ENCODE assay signal across 8 cellular contexts in the genomic region with DNA sequence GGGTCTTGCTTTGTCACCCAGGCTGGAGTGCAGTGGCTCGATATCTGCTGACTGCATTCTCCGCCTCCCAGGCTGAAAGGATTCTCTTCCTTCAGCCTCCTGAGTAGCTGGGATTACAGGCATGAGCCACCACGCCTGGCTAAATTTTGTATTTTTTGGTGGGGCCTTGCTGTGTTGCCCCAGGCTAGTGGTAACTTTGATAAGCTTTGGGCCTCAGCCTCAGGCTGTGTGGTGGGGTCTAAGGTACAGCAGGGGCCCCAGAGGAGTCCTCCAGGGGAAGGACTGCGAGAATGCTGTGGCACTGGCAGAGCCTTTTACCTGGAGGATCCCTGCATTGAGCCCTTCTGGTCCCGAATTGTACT. TPM values are rescaled to one million over a fixed set of nuclear protein-coding genes. Genes with fewer than 3 reads are reported as not detected.
DNase-seq lines count a peak whose midpoint lies in the region; ATAC-seq and TF ChIP-seq lines count a peak whose summit lies in the region.

No MANE protein-coding gene starts in this region.

- H3K27ac ChIP-seq in gastrocnemius medialis = peak overlapping the region; percentile 91 to 100 (median 96)
- peak overlapping the region in 2 of 59 donors; percentile 15 to 21 for H3K27ac ChIP-seq in dorsolateral prefrontal cortex

- H3K27me3 ChIP-seq in gastrocnemius medialis (no peaks in the 10 kb centered on the region), dorsolateral prefrontal cortex (no peaks in the 10 kb centered on the region)

- H3K36me3 ChIP-seq in gastrocnemius medialis = no peaks in the 10 kb centered on the region

- in situ Hi-C loops in gastrocnemius medialis (cut with MboI; ENCODE audit: low sequenced_read_pairs in 4 of 4) = no loop called here

- no peak overlapping the region for H3K4me3 Mint-ChIP-seq in dendritic cell treated with granulocyte-macrophage colony-stimulating factor and Interleukin-4, amounts not matched to agents 40 ng/mL and 50 ng/mL, for 4 days

- no peak for TF ChIP-seq POLR2A in gastrocnemius medialis (IDR thresholded peaks at IDR 0.05)

- TF ChIP-seq CTCF in gastrocnemius medialis (IDR thresholded peaks at IDR 0.05 in 4 of 5, conservative IDR thresholded peaks at IDR 0.05 in 1 of 5) (no peak), dorsolateral prefrontal cortex (IDR thresholded peaks at IDR 0.05 in 54 of 56, conservative IDR thresholded peaks at IDR 0.05 in 2 of 56; ENCODE audit: low read depth in 1 of 56, partially characterized antibody in 56 of 56) (no peak)

- peak overlapping the region; percentile 45 for H3K27ac Mint-ChIP-seq in dendritic cell treated with granulocyte-macrophage colony-stimulating factor and Interleukin-4, amounts not matched to agents 40 ng/mL and 50 ng/mL, for 4 days

- ATAC-seq in GM18498 (IDR thresholded peaks at IDR 0.05; ENCODE audit: unreplicated experiment) = peak; percentile 1
- peak; percentile 8 for ATAC-seq in HG03354 (IDR thresholded peaks at IDR 0.05; ENCODE audit: poor library complexity, severe bottlenecking, unreplicated experiment)
- no peak for ATAC-seq in gastrocnemius medialis
- no peak for ATAC-seq in GM19395 (IDR thresholded peaks at IDR 0.05; ENCODE audit: unreplicated experiment)

- no peak overlapping the region for H3K4me3 ChIP-seq in gastrocnemius medialis
- H3K4me3 ChIP-seq in dorsolateral prefrontal cortex = no peak overlapping the region

- no peak for DNase-seq in gastrocnemius medialis
- DNase-seq in cerebellar nuclear complex (lab: John Stamatoyannopoulos, UW) = no peak
- no peak for DNase-seq in dorsolateral prefrontal cortex
- DNase-seq in activated effector memory CD4-positive, alpha-beta T cell treated with Interleukin-2 at 50 U/mL for 16 hours = no peak

- no peaks in the 10 kb centered on the region for H3K9me3 Mint-ChIP-seq in dendritic cell treated with granulocyte-macrophage colony-stimulating factor and Interleukin-4, amounts not matched to agents 40 ng/mL and 50 ng/mL, for 4 days

- intact Hi-C loops in dendritic cell treated with granulocyte-macrophage colony-stimulating factor and Interleukin-4, amounts not matched to agents 40 ng/mL and 50 ng/mL, for 4 days (cut with micrococcal nuclease) = no loop called here
- intact Hi-C loops in gastrocnemius medialis (cut with DNase I; ENCODE audit: low total_unique reads) (no loop called here), dorsolateral prefrontal cortex (cut with DNase I) (loop anchor here in 1 of 2 donors (5.0 to 10.0 kb wide), 3 partner anchors 61 to 214 kb away; no protein-coding TSS in a partner anchor)

- H3K4me1 ChIP-seq in gastrocnemius medialis = peaks cover 66 to 81% of the 10 kb centered on the region in 2 donors

- no peaks in the 10 kb centered on the region for H3K9me3 ChIP-seq in gastrocnemius medialis

- no peaks in the 10 kb centered on the region for H3K27me3 Mint-ChIP-seq in dendritic cell treated with granulocyte-macrophage colony-stimulating factor and Interleukin-4, amounts not matched to agents 40 ng/mL and 50 ng/mL, for 4 days

- peaks cover 31% of the 10 kb centered on the region for H3K36me3 Mint-ChIP-seq in dendritic cell treated with granulocyte-macrophage colony-stimulating factor and Interleukin-4, amounts not matched to agents 40 ng/mL and 50 ng/mL, for 4 days (ENCODE audit: low read depth)

- H3K4me1 Mint-ChIP-seq in dendritic cell treated with granulocyte-macrophage colony-stimulating factor and Interleukin-4, amounts not matched to agents 40 ng/mL and 50 ng/mL, for 4 days (ENCODE audit: low read depth) = peaks cover 89% of the 10 kb centered on the region

RNA-seq across cellular contexts. Expression of a gene that starts 7.2 kb away (rescaled TPM):
- total RNA-seq in gastrocnemius medialis (10 to 100 TPM in 3 of 4 donors, 1 to 10 TPM in 1; 9.3 to 48.5 (median 15.8) TPM), dorsolateral prefrontal cortex (10 to 100 TPM; 11.9 to 52.7 (median 23.7) TPM)

RNA-seq across cellular contexts. Expression of a gene that starts 19.6 kb away (rescaled TPM):
- total RNA-seq in gastrocnemius medialis (100 to 1,000 TPM in 1 of 4 donors, 10 to 100 TPM in 3; 71.0 to 139 (median 99.0) TPM), dorsolateral prefrontal cortex (100 to 1,000 TPM in 118 of 120 experiments, 10 to 100 TPM in 2; 94.6 to 174 (median 127) TPM)

Comparison
In these comparisons a context has a peak if more than half of its experiments do, and no peak if none do; other contexts are left out.
1. ATAC-seq: peak in GM18498 (single experiment) and HG03354 (single experiment); none in gastrocnemius medialis (0 of 2) and GM19395 (single experiment).